In the genomic region with DNA sequence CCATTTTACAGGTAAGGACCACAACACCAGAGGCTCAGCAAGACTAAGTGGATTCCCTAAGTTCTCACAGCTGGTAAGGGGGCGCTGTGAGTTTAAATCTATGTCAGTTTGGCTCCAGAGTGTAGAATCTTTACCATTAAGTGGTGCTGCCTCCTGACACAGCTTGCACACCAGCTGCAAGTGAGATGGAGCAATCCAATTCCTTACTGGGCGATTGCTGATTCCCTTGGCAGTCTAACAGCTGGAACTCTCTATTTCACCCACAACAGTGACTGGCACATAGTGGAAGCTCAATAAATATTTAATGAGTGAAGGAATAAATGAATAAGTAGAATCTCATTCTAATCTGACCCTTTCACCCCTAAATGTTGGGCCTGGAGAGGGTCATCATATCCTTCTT, we compare ENCODE assay signal across 24 cellular contexts.
"Had no signal": no experiment of that assay in that cellular context is flagged by ENCODE, and none has a peak within 500 bp of the region (broad histone marks: within the 10 kb centered on the region; RNA-seq: fewer than 3 reads in every experiment).

No MANE protein-coding gene starts in this region.

- H3K4me3 Mint-ChIP-seq: activated CD8-positive, alpha-beta T cell treated with anti-CD3 and anti-CD28 coated beads, Interleukin-2, amount 10 ng/mL, durations not matched to agents 7 days and 5 days; activated naive CD4-positive, alpha-beta T cell treated with anti-CD3 and anti-CD28 coated beads, Interleukin-2, amount 50 U/mL, for 24 hours; activated T-cell treated with anti-CD3 and anti-CD28 coated beads, Interleukin-2, amount 50 U/mL, for 24 hours; T-helper 1 cell treated with Interleukin-12 subunit alpha and Interleukin-12 subunit beta and Interleukin-4 antibody, amounts not matched to agents 30 μg/mL and 1 μg/mL, for 36 hours; WTC11 had no signal

- H3K9me3 ChIP-seq: breast epithelium had no signal

- H3K27me3 Mint-ChIP-seq: activated naive CD4-positive, alpha-beta T cell treated with anti-CD3 and anti-CD28 coated beads, Interleukin-2, amount 50 U/mL, for 24 hours; activated T-cell treated with anti-CD3 and anti-CD28 coated beads, Interleukin-2, amount 50 U/mL, for 24 hours had no signal

- H3K4me3 ChIP-seq: breast epithelium, PC-9 had no signal

- H3K27me3 ChIP-seq: breast epithelium had no signal

- H3K27ac Mint-ChIP-seq: activated CD8-positive, alpha-beta T cell treated with anti-CD3 and anti-CD28 coated beads, Interleukin-2, amount 10 ng/mL, durations not matched to agents 7 days and 5 days; activated naive CD4-positive, alpha-beta T cell treated with anti-CD3 and anti-CD28 coated beads, Interleukin-2, amount 50 U/mL, for 24 hours; activated T-cell treated with anti-CD3 and anti-CD28 coated beads, Interleukin-2, amount 50 U/mL, for 24 hours; activated T-helper 2 cell treated with anti-CD3 and anti-CD28 coated beads, Interferon-gamma antibody, Interleukin-2, Interleukin-4, amounts not matched to agents 10 μg/mL and 5 μg/mL and 100 μg/mL, durations not matched to agents 14 hours and 24 hours and 36 hours; WTC11 had no signal

- H3K4me1 Mint-ChIP-seq: WTC11 had no signal

- DNase-seq: activated CD4-positive, alpha-beta T cell treated with anti-CD3 and anti-CD28 coated beads for 48 hours; activated CD4-positive, alpha-beta T cell treated with anti-CD3 and anti-CD28 coated beads, Interleukin-2, amount 50 U/mL, for 4 hours; activated CD4-positive, CD25-positive, alpha-beta regulatory T cell treated with anti-CD3 and anti-CD28 coated beads, Interleukin-2, amount 50 U/mL, for 72 hours; activated CD8-positive, alpha-beta T cell treated with anti-CD3 and anti-CD28 coated beads, Interleukin-2, amount 10 ng/mL, durations not matched to agents 7 days and 5 days; activated naive CD4-positive, alpha-beta T cell; activated T-cell treated with anti-CD3 and anti-CD28 coated beads, Interleukin-2, amount 50 U/mL, for 24 hours; aorta; caudate nucleus; KG1; MV-4-11; NCI-H1105; NCI-H1436 treated with DMSO at 0.1 percent for 48 hours; NCI-H187; NCI-H2081; NCI-H510A treated with DMSO at 0.1 percent for 48 hours; NCI-H69; PC-9; SHP77 treated with DMSO at 0.1 percent for 48 hours; T-helper 9 cell had no signal

- H3K36me3 Mint-ChIP-seq: activated naive CD4-positive, alpha-beta T cell treated with anti-CD3 and anti-CD28 coated beads, Interleukin-2, amount 50 U/mL, for 24 hours; WTC11 had no signal

- H3K36me3 ChIP-seq: breast epithelium had no signal

- ATAC-seq: activated CD8-positive, alpha-beta T cell treated with anti-CD3 and anti-CD28 coated beads, Interleukin-2, amount 10 ng/mL, durations not matched to agents 7 days and 5 days; WTC11 had no signal

- H3K9me3 Mint-ChIP-seq: activated naive CD4-positive, alpha-beta T cell treated with anti-CD3 and anti-CD28 coated beads, Interleukin-2, amount 50 U/mL, for 24 hours; activated T-cell treated with anti-CD3 and anti-CD28 coated beads, Interleukin-2, amount 50 U/mL, for 24 hours; activated T-helper 2 cell treated with anti-CD3 and anti-CD28 coated beads, Interferon-gamma antibody, Interleukin-2, Interleukin-4, amounts not matched to agents 10 μg/mL and 5 μg/mL and 100 μg/mL, durations not matched to agents 14 hours and 24 hours and 36 hours; T-helper 1 cell treated with Interleukin-12 subunit alpha and Interleukin-12 subunit beta and Interleukin-4 antibody, amounts not matched to agents 30 μg/mL and 1 μg/mL, for 36 hours; WTC11 had no signal
